14 cellular contexts compared by ENCODE assay signal in the genomic region with DNA sequence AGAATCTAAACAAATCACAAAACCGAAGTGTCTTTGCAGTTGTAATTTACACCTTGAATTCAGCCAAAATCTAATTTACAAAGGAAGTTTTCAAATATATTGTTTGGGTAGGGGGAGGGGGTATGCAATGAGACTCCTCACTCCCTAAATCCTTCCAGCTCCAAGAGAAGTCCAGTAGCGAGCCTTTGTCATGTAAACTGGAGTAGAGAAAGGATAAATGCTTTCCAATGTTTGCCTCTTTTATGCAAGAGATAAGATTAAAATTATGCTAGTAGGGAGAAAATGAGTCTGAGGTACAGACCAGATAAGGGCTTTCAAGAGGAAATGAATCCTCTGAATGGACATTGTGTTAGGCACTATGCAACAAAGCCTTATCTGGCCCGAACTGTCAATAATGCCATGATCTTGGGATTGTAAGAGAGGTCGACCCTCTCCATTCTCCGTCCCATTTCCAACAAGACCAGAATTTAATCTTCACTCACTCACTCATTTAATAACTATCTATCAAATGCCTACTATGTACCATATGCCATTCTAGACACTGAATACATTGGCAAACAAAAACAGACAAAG.
"Had no signal": no experiment of that assay in that cellular context is flagged by ENCODE, and none has a peak within 500 bp of the region (broad histone marks: within the 10 kb centered on the region; RNA-seq: fewer than 3 reads in every experiment).

No MANE protein-coding gene starts in this region.

- H3K4me1 ChIP-seq: prostate gland, vagina had no signal

- H3K36me3 ChIP-seq: prostate gland, tibial artery, vagina had no signal

- ATAC-seq: activated CD4-positive, alpha-beta T cell treated with anti-CD3 and anti-CD28 coated beads for 36 hours; esophagus mucosa; right cardiac atrium had no signal

- H3K27me3 ChIP-seq: tibial artery, vagina had no signal

- H3K27ac ChIP-seq: prostate gland, skin epidermis, tibial artery, vagina, VCaP had no signal

- DNase-seq: activated CD4-positive, alpha-beta memory T cell treated with anti-CD3 and anti-CD28 coated beads, Interleukin-2, amount 10 ng/mL, durations not matched to agents 7 days and 5 days; activated CD4-positive, alpha-beta T cell treated with anti-CD3 and anti-CD28 coated beads for 36 hours; activated effector memory CD4-positive, alpha-beta T cell treated with anti-CD3 and anti-CD28 coated beads, Interleukin-2, amount 50 U/mL, for 16 hours; activated T-cell treated with anti-CD3 and anti-CD28 coated beads, Interleukin-2, amount 50 U/mL, for 48 hours; amniotic stem cell; right cardiac atrium; stimulated activated CD4-positive, alpha-beta T cell treated with anti-CD3 and anti-CD28 coated beads, Interleukin-4, amount 100 ng/mL, for 24 hours; stimulated activated naive CD4-positive, alpha-beta T cell; tibial artery had no signal

- H3K9me3 ChIP-seq: prostate gland, tibial artery, vagina had no signal

- H3K4me3 ChIP-seq: prostate gland, skin epidermis, tibial artery, vagina had no signal
